In the genomic region with DNA sequence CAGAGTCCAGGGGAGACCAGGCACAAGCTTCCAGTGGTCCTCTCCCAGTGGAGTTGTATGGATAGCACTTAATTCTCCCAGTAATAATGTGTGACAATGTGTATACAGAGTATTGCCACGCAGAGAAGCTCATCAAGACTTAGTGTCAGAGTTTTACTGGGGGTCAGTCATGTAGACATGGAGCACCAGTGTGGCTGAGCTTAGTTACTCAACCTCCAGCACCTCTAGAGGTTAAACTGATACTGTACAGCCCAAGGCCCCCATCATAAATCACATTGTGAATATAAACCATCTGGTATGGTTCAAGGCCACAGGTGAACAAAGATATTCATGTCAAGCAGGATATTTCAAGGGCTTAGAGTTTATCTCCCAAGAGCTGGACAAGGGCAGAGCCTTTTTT, we compare ENCODE assay signal across 26 cellular contexts.
"Had no signal": no experiment of that assay in that cellular context is flagged by ENCODE, and none has a peak within 500 bp of the region (broad histone marks: within the 10 kb centered on the region; RNA-seq: fewer than 3 reads in every experiment).

No MANE protein-coding gene starts in this region.

- ATAC-seq: activated CD8-positive, alpha-beta memory T cell treated with anti-CD3 and anti-CD28 coated beads, Interleukin-2, amount 10 ng/mL, durations not matched to agents 7 days and 5 days; activated CD8-positive, alpha-beta T cell treated with anti-CD3 and anti-CD28 coated beads, Interleukin-2, amount 10 ng/mL, durations not matched to agents 7 days and 5 days; activated naive CD8-positive, alpha-beta T cell treated with anti-CD3 and anti-CD28 coated beads, Interleukin-2, amount 50 U/mL, for 24 hours; esophagus mucosa; foreskin keratinocyte; heart left ventricle; mucosa of descending colon; natural killer cell treated with Interleukin-12 subunit alpha and Interleukin-12 subunit beta and Interleukin-15 and Interleukin-18, amount 100 ng/mL, for 72 hours; right cardiac atrium had no signal

- H3K27ac ChIP-seq: breast epithelium, foreskin keratinocyte, heart left ventricle, left ventricle myocardium inferior, thoracic aorta had no signal

- H3K4me3 ChIP-seq: breast epithelium, heart left ventricle, left ventricle myocardium inferior, lung, mucosa of descending colon, thoracic aorta had no signal

- H3K9me3 Mint-ChIP-seq: activated B cell treated with CpG ODN at 0.5 μM for 24 hours; activated naive CD4-positive, alpha-beta T cell treated with anti-CD3 and anti-CD28 coated beads, Interleukin-2, amount 50 U/mL, for 24 hours; activated naive CD8-positive, alpha-beta T cell treated with anti-CD3 and anti-CD28 coated beads, Interleukin-2, amount 50 U/mL, for 24 hours; activated T-helper 2 cell treated with anti-CD3 and anti-CD28 coated beads, Interferon-gamma antibody, Interleukin-2, Interleukin-4, amounts not matched to agents 10 μg/mL and 5 μg/mL and 100 μg/mL, durations not matched to agents 14 hours and 24 hours and 36 hours had no signal

- FAIRE-seq: islet of Langerhans, urothelium cell line had no signal

- H3K4me3 Mint-ChIP-seq: activated B cell treated with CpG ODN at 0.5 μM for 24 hours; activated CD8-positive, alpha-beta memory T cell treated with anti-CD3 and anti-CD28 coated beads, Interleukin-2, amount 10 ng/mL, durations not matched to agents 7 days and 5 days; activated CD8-positive, alpha-beta T cell treated with anti-CD3 and anti-CD28 coated beads, Interleukin-2, amount 10 ng/mL, durations not matched to agents 7 days and 5 days; activated naive CD4-positive, alpha-beta T cell treated with anti-CD3 and anti-CD28 coated beads, Interleukin-2, amount 50 U/mL, for 24 hours; activated naive CD8-positive, alpha-beta T cell treated with anti-CD3 and anti-CD28 coated beads, Interleukin-2, amount 50 U/mL, for 24 hours; natural killer cell treated with Interleukin-12 subunit alpha and Interleukin-12 subunit beta and Interleukin-15 and Interleukin-18, amount 100 ng/mL, for 72 hours had no signal

- DNase-seq: activated B cell treated with CpG ODN at 0.5 μM for 24 hours; activated CD8-positive, alpha-beta memory T cell treated with anti-CD3 and anti-CD28 coated beads, Interleukin-2, amount 10 ng/mL, durations not matched to agents 7 days and 5 days; activated CD8-positive, alpha-beta T cell treated with anti-CD3 and anti-CD28 coated beads, Interleukin-2, amount 10 ng/mL, durations not matched to agents 7 days and 5 days; activated naive CD8-positive, alpha-beta T cell treated with anti-CD3 and anti-CD28 coated beads, Interleukin-2, amount 50 U/mL, for 24 hours; activated T-cell treated with anti-CD3 and anti-CD28 coated beads, Interleukin-2, amount 50 U/mL, for 48 hours; amygdala; central memory CD4-positive, alpha-beta T cell; foreskin keratinocyte; heart left ventricle; left ventricle myocardium inferior; mucosa of descending colon; posterior cingulate gyrus; right cardiac atrium; stimulated activated CD4-positive, alpha-beta T cell treated with anti-CD3 and anti-CD28 coated beads, Interleukin-15, amount 100 ng/mL, for 24 hours; stimulated activated CD4-positive, alpha-beta T cell treated with anti-CD3 and anti-CD28 coated beads, Interleukin-2, amount 100 ng/mL, for 24 hours; stimulated activated naive CD4-positive, alpha-beta T cell treated with Interleukin-2 at 50 U/mL for 16 hours; trophoblast cell had no signal

- H3K4me1 ChIP-seq: breast epithelium, foreskin keratinocyte, heart left ventricle, left ventricle myocardium inferior had no signal

- H3K27me3 Mint-ChIP-seq: activated CD8-positive, alpha-beta memory T cell treated with anti-CD3 and anti-CD28 coated beads, Interleukin-2, amount 10 ng/mL, durations not matched to agents 7 days and 5 days; activated naive CD4-positive, alpha-beta T cell treated with anti-CD3 and anti-CD28 coated beads, Interleukin-2, amount 50 U/mL, for 24 hours had no signal

- H3K4me1 Mint-ChIP-seq: activated B cell treated with CpG ODN at 0.5 μM for 24 hours; activated CD8-positive, alpha-beta memory T cell treated with anti-CD3 and anti-CD28 coated beads, Interleukin-2, amount 10 ng/mL, durations not matched to agents 7 days and 5 days; activated naive CD4-positive, alpha-beta T cell treated with anti-CD3 and anti-CD28 coated beads, Interleukin-2, amount 50 U/mL, for 24 hours; activated naive CD8-positive, alpha-beta T cell treated with anti-CD3 and anti-CD28 coated beads, Interleukin-2, amount 50 U/mL, for 24 hours had no signal

- H3K27me3 ChIP-seq: breast epithelium, foreskin keratinocyte, heart left ventricle had no signal

- H3K9me3 ChIP-seq: breast epithelium, heart left ventricle, left ventricle myocardium inferior, mucosa of descending colon, thoracic aorta had no signal

- H3K27ac Mint-ChIP-seq: activated B cell treated with CpG ODN at 0.5 μM for 24 hours; activated CD8-positive, alpha-beta memory T cell treated with anti-CD3 and anti-CD28 coated beads, Interleukin-2, amount 10 ng/mL, durations not matched to agents 7 days and 5 days; activated CD8-positive, alpha-beta T cell treated with anti-CD3 and anti-CD28 coated beads, Interleukin-2, amount 10 ng/mL, durations not matched to agents 7 days and 5 days; activated naive CD4-positive, alpha-beta T cell treated with anti-CD3 and anti-CD28 coated beads, Interleukin-2, amount 50 U/mL, for 24 hours; activated naive CD8-positive, alpha-beta T cell treated with anti-CD3 and anti-CD28 coated beads, Interleukin-2, amount 50 U/mL, for 24 hours; activated T-helper 2 cell treated with anti-CD3 and anti-CD28 coated beads, Interferon-gamma antibody, Interleukin-2, Interleukin-4, amounts not matched to agents 10 μg/mL and 5 μg/mL and 100 μg/mL, durations not matched to agents 14 hours and 24 hours and 36 hours; natural killer cell treated with Interleukin-12 subunit alpha and Interleukin-12 subunit beta and Interleukin-15 and Interleukin-18, amount 100 ng/mL, for 72 hours had no signal

- H3K36me3 ChIP-seq: breast epithelium, heart left ventricle, left ventricle myocardium inferior, thoracic aorta had no signal

- H3K36me3 Mint-ChIP-seq: activated CD8-positive, alpha-beta memory T cell treated with anti-CD3 and anti-CD28 coated beads, Interleukin-2, amount 10 ng/mL, durations not matched to agents 7 days and 5 days; activated naive CD4-positive, alpha-beta T cell treated with anti-CD3 and anti-CD28 coated beads, Interleukin-2, amount 50 U/mL, for 24 hours; natural killer cell treated with Interleukin-12 subunit alpha and Interleukin-12 subunit beta and Interleukin-15 and Interleukin-18, amount 100 ng/mL, for 72 hours had no signal
